In genomic region chr12:93709386-93709785, GRCh38 we compare ENCODE assay signal across 23 cellular contexts.
"Had no signal": no experiment of that assay in that cellular context is flagged by ENCODE, and none has a peak within 500 bp of the region (broad histone marks: within the 10 kb centered on the region; RNA-seq: fewer than 3 reads in every experiment).

No MANE protein-coding gene starts in this region.

- H3K36me3 ChIP-seq: esophagus squamous epithelium, heart right ventricle, left lung, lower lobe of right lung had no signal

- H3K27ac ChIP-seq: coronary artery, dorsolateral prefrontal cortex, epithelial cell of prostate, gastrocnemius medialis, heart right ventricle, left lung, lower lobe of right lung had no signal

- H3K4me3 ChIP-seq: coronary artery, dorsolateral prefrontal cortex, esophagus squamous epithelium, gastrocnemius medialis, heart right ventricle, left lung, lower lobe of right lung, mucosa of descending colon had no signal

- H3K27ac Mint-ChIP-seq: mesothelial cell of epicardium, naive B cell had no signal

- H3K27me3 ChIP-seq: dorsolateral prefrontal cortex, esophagus squamous epithelium, gastrocnemius medialis, heart right ventricle, left lung had no signal

- ATAC-seq: esophagus mucosa, gastrocnemius medialis, heart right ventricle, left cardiac atrium, left lung, left ventricle myocardium superior, lower lobe of right lung, mucosa of descending colon had no signal

- H3K4me3 Mint-ChIP-seq: mesothelial cell of epicardium, naive B cell had no signal

- DNase-seq: dermis blood vessel endothelial cell; dorsolateral prefrontal cortex; effector CD4-positive, alpha-beta T cell; effector memory CD4-positive, alpha-beta T cell; esophagus squamous epithelium; foreskin fibroblast; foreskin melanocyte; gastrocnemius medialis; glutamatergic neuron; head of caudate nucleus; heart right ventricle; hippocampal formation; left cardiac atrium; left lung; left ventricle myocardium superior; lower lobe of right lung; mesenchymal stem cell; mucosa of descending colon; naive B cell had no signal

- H3K27me3 Mint-ChIP-seq: naive B cell had no signal
